Comparison of ENCODE assay signal across 2 cellular contexts in the genomic region with DNA sequence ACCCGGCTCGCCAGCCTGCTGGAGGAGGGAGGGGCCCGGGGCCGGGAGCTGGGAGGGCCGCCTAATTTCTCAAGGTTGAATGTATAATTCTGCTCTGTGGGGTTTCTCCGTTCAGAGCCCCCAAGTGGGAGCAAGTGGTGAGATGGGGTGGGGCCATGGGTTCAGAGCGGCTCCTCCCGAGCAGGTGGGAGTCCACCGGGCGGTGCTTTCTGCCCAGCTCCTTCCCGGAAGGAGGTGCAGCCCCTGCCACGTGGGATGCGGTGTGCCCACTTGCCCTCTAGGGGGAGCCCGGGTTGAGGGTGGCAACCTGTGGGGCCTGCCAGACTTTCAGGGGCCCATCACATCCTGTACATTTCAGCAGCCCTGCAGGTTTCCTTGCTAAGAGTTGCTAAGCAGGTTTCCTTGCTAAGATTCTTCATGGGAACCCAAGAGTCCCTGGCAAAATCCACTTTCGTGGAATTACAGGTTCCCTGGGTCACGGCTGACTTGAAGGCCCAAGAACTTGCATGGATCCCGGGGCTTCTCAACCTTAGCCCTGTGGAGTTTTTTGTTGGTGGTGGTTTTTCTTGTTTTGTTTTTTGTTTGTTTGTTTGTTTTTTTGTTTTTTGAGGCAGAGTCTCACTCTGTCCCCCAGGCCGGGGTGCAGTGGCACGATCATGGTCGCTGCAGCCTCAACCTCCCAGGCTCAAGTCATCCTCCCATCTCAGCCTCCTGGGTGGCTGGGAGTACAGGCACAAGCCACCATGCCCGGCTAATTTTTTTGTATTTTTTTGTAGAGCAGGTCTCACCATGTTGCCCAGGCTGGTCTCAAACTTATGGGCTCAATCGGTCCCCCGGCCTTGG.
TF ChIP-seq lines count a peak whose summit lies in the region.

No MANE protein-coding gene starts in this region.

TF ChIP-seq in K562, 482 proteins besides CTCF, POLR2A, EP300 and RAD21 (continued from another document and continues in another):
- no peak for TF ChIP-seq TAF1 (IDR thresholded peaks at IDR 0.05; ENCODE audit: control insufficient read depth, extremely low read depth, insufficient read depth, low read length, severe bottlenecking)
- no peak for TF ChIP-seq EZH2 (IDR thresholded peaks at IDR 0.05; ENCODE audit: borderline replicate concordance, low read depth, low read length)
- TF ChIP-seq KAT8 (IDR thresholded peaks at IDR 0.05; ENCODE audit: low read depth) = no peak
- no peak for TF ChIP-seq PHB (CRISPR knock-in tag; IDR thresholded peaks at IDR 0.05)
- TF ChIP-seq FUS (optimal IDR thresholded peaks at IDR 0.05; ENCODE audit: low read depth, low read length) = no peak
- TF ChIP-seq, protein P1, sequence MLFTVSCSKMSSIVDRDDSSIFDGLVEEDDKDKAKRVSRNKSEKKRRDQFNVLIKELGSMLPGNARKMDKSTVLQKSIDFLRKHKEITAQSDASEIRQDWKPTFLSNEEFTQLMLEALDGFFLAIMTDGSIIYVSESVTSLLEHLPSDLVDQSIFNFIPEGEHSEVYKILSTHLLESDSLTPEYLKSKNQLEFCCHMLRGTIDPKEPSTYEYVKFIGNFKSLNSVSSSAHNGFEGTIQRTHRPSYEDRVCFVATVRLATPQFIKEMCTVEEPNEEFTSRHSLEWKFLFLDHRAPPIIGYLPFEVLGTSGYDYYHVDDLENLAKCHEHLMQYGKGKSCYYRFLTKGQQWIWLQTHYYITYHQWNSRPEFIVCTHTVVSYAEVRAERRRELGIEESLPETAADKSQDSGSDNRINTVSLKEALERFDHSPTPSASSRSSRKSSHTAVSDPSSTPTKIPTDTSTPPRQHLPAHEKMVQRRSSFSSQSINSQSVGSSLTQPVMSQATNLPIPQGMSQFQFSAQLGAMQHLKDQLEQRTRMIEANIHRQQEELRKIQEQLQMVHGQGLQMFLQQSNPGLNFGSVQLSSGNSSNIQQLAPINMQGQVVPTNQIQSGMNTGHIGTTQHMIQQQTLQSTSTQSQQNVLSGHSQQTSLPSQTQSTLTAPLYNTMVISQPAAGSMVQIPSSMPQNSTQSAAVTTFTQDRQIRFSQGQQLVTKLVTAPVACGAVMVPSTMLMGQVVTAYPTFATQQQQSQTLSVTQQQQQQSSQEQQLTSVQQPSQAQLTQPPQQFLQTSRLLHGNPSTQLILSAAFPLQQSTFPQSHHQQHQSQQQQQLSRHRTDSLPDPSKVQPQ (CRISPR knock-in tag; IDR thresholded peaks at IDR 0.05; ENCODE audit: borderline replicate concordance) = no peak
- TF ChIP-seq TARDBP (IDR thresholded peaks at IDR 0.05) = no peak
- TF ChIP-seq BCL6 (CRISPR knock-in tag; IDR thresholded peaks at IDR 0.05) = no peak
- no peak for TF ChIP-seq TAF7 (tag; IDR thresholded peaks at IDR 0.05)
- TF ChIP-seq ZEB2 (IDR thresholded peaks at IDR 0.05) = 0 out of 2 replicates have a peak, but pooled peaks have one; percentile 12
- TF ChIP-seq FOXP1 (CRISPR knock-in tag; IDR thresholded peaks at IDR 0.05) = no peak
- TF ChIP-seq, protein P2, sequence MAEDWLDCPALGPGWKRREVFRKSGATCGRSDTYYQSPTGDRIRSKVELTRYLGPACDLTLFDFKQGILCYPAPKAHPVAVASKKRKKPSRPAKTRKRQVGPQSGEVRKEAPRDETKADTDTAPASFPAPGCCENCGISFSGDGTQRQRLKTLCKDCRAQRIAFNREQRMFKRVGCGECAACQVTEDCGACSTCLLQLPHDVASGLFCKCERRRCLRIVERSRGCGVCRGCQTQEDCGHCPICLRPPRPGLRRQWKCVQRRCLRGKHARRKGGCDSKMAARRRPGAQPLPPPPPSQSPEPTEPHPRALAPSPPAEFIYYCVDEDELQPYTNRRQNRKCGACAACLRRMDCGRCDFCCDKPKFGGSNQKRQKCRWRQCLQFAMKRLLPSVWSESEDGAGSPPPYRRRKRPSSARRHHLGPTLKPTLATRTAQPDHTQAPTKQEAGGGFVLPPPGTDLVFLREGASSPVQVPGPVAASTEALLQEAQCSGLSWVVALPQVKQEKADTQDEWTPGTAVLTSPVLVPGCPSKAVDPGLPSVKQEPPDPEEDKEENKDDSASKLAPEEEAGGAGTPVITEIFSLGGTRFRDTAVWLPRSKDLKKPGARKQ (CRISPR knock-in tag; IDR thresholded peaks at IDR 0.05) = no peak
- TF ChIP-seq, protein P3, sequence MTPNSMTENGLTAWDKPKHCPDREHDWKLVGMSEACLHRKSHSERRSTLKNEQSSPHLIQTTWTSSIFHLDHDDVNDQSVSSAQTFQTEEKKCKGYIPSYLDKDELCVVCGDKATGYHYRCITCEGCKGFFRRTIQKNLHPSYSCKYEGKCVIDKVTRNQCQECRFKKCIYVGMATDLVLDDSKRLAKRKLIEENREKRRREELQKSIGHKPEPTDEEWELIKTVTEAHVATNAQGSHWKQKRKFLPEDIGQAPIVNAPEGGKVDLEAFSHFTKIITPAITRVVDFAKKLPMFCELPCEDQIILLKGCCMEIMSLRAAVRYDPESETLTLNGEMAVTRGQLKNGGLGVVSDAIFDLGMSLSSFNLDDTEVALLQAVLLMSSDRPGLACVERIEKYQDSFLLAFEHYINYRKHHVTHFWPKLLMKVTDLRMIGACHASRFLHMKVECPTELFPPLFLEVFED (CRISPR knock-in tag; conservative IDR thresholded peaks at IDR 0.05) = no peak
- TF ChIP-seq SMARCC2 (IDR thresholded peaks at IDR 0.05; ENCODE audit: low read depth) = no peak
- TF ChIP-seq, protein P4, sequence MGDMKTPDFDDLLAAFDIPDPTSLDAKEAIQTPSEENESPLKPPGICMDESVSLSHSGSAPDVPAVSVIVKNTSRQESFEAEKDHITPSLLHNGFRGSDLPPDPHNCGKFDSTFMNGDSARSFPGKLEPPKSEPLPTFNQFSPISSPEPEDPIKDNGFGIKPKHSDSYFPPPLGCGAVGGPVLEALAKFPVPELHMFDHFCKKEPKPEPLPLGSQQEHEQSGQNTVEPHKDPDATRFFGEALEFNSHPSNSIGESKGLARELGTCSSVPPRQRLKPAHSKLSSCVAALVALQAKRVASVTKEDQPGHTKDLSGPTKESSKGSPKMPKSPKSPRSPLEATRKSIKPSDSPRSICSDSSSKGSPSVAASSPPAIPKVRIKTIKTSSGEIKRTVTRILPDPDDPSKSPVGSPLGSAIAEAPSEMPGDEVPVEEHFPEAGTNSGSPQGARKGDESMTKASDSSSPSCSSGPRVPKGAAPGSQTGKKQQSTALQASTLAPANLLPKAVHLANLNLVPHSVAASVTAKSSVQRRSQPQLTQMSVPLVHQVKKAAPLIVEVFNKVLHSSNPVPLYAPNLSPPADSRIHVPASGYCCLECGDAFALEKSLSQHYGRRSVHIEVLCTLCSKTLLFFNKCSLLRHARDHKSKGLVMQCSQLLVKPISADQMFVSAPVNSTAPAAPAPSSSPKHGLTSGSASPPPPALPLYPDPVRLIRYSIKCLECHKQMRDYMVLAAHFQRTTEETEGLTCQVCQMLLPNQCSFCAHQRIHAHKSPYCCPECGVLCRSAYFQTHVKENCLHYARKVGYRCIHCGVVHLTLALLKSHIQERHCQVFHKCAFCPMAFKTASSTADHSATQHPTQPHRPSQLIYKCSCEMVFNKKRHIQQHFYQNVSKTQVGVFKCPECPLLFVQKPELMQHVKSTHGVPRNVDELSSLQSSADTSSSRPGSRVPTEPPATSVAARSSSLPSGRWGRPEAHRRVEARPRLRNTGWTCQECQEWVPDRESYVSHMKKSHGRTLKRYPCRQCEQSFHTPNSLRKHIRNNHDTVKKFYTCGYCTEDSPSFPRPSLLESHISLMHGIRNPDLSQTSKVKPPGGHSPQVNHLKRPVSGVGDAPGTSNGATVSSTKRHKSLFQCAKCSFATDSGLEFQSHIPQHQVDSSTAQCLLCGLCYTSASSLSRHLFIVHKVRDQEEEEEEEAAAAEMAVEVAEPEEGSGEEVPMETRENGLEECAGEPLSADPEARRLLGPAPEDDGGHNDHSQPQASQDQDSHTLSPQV (IDR thresholded peaks at IDR 0.05) = peak; percentile 82
- TF ChIP-seq ZNF212 (CRISPR knock-in tag; IDR thresholded peaks at IDR 0.05) = no peak
- TF ChIP-seq ETV6 (IDR thresholded peaks at IDR 0.05; ENCODE audit: borderline replicate concordance in 1 of 2, low read depth in 2 of 2, low read length in 1 of 2) = 0 out of 4 replicates have a peak, but pooled peaks of 1 of the 2 experiments have one; percentile 11
- TF ChIP-seq ETV6 (CRISPR knock-in tag; IDR thresholded peaks at IDR 0.05; ENCODE audit: borderline replicate concordance) = no peak

TF ChIP-seq in HepG2, 621 proteins besides CTCF, POLR2A, EP300 and RAD21 (continued from another document and continues in another):
- TF ChIP-seq, protein P5, sequence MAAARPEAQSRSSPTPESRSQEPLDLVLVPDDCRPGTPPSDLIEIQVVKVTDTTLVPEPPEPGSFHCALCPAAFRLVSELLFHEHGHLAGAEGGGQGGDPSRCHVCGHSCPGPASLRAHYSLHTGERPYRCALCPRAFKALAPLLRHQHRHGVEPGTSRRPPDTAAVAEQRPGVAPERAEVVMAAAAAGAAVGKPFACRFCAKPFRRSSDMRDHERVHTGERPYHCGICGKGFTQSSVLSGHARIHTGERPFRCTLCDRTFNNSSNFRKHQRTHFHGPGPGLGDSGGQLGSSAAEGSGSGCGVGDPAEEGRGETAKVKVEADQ (CRISPR knock-in tag; IDR thresholded peaks at IDR 0.05; ENCODE audit: borderline replicate concordance) = 0 out of 2 replicates have a peak, but pooled peaks have one; percentile 54
- no peak for TF ChIP-seq CREB1 (IDR thresholded peaks at IDR 0.05)
- TF ChIP-seq CREB1 (CRISPR knock-in tag; IDR thresholded peaks at IDR 0.05) = 0 out of 2 replicates have a peak, but pooled peaks have one; percentile 26
- no peak for TF ChIP-seq ZNF878 (CRISPR knock-in tag; IDR thresholded peaks at IDR 0.05)
- TF ChIP-seq, protein P6, sequence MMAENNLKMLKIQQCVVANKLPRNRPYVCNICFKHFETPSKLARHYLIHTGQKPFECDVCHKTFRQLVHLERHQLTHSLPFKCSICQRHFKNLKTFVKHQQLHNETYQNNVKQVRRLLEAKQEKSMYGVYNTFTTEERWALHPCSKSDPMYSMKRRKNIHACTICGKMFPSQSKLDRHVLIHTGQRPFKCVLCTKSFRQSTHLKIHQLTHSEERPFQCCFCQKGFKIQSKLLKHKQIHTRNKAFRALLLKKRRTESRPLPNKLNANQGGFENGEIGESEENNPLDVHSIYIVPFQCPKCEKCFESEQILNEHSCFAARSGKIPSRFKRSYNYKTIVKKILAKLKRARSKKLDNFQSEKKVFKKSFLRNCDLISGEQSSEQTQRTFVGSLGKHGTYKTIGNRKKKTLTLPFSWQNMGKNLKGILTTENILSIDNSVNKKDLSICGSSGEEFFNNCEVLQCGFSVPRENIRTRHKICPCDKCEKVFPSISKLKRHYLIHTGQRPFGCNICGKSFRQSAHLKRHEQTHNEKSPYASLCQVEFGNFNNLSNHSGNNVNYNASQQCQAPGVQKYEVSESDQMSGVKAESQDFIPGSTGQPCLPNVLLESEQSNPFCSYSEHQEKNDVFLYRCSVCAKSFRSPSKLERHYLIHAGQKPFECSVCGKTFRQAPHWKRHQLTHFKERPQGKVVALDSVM (CRISPR knock-in tag; IDR thresholded peaks at IDR 0.05) = no peak; the same call in 1 of the 2 replicates
- peak; percentile 16 for TF ChIP-seq YY1 (IDR thresholded peaks at IDR 0.05; ENCODE audit: insufficient read depth, insufficient replicate concordance, low read depth, low read length)
- TF ChIP-seq, protein P7, sequence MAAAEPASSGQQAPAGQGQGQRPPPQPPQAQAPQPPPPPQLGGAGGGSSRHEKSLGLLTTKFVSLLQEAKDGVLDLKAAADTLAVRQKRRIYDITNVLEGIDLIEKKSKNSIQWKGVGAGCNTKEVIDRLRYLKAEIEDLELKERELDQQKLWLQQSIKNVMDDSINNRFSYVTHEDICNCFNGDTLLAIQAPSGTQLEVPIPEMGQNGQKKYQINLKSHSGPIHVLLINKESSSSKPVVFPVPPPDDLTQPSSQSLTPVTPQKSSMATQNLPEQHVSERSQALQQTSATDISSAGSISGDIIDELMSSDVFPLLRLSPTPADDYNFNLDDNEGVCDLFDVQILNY (CRISPR knock-in tag; conservative IDR thresholded peaks at IDR 0.05) = no peak
- TF ChIP-seq RFX5 (IDR thresholded peaks at IDR 0.05; ENCODE audit: low read depth, low read length) = 0 out of 2 replicates have a peak, but pooled peaks have one; percentile 20
- peak; percentile 14; the same call in 1 of the 2 replicates for TF ChIP-seq HDAC2 (CRISPR knock-in tag; IDR thresholded peaks at IDR 0.05)
- TF ChIP-seq RFX1 (IDR thresholded peaks at IDR 0.05) = no peak
- TF ChIP-seq, protein P8, sequence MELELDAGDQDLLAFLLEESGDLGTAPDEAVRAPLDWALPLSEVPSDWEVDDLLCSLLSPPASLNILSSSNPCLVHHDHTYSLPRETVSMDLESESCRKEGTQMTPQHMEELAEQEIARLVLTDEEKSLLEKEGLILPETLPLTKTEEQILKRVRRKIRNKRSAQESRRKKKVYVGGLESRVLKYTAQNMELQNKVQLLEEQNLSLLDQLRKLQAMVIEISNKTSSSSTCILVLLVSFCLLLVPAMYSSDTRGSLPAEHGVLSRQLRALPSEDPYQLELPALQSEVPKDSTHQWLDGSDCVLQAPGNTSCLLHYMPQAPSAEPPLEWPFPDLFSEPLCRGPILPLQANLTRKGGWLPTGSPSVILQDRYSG (CRISPR knock-in tag; IDR thresholded peaks at IDR 0.05) = no peak
- no peak for TF ChIP-seq ZSCAN12 (CRISPR knock-in tag; IDR thresholded peaks at IDR 0.05)
- no peak for TF ChIP-seq ZNF788 (CRISPR knock-in tag; IDR thresholded peaks at IDR 0.05; ENCODE audit: borderline replicate concordance)
- no peak for TF ChIP-seq HCFC1 (IDR thresholded peaks at IDR 0.05; ENCODE audit: low read depth, low read length)
- no peak for TF ChIP-seq SP140L (CRISPR knock-in tag; IDR thresholded peaks at IDR 0.05; ENCODE audit: borderline replicate concordance)
- TF ChIP-seq ZNF577 (CRISPR knock-in tag; IDR thresholded peaks at IDR 0.05; ENCODE audit: borderline replicate concordance, low read depth) = no peak
- TF ChIP-seq ZNF883 (CRISPR knock-in tag; IDR thresholded peaks at IDR 0.05; ENCODE audit: not compliant biosample characterization) = peak; percentile 39
- no peak for TF ChIP-seq ZNF713 (CRISPR knock-in tag; IDR thresholded peaks at IDR 0.05)
- TF ChIP-seq, protein P9, sequence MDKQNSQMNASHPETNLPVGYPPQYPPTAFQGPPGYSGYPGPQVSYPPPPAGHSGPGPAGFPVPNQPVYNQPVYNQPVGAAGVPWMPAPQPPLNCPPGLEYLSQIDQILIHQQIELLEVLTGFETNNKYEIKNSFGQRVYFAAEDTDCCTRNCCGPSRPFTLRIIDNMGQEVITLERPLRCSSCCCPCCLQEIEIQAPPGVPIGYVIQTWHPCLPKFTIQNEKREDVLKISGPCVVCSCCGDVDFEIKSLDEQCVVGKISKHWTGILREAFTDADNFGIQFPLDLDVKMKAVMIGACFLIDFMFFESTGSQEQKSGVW (CRISPR knock-in tag; IDR thresholded peaks at IDR 0.05; ENCODE audit: borderline replicate concordance) = no peak
- no peak for TF ChIP-seq MTF2 (CRISPR knock-in tag; IDR thresholded peaks at IDR 0.05; ENCODE audit: borderline replicate concordance)
- TF ChIP-seq MTF1 (CRISPR knock-in tag; IDR thresholded peaks at IDR 0.05) = no peak
- peak; percentile 97 for TF ChIP-seq MYC (CRISPR knock-in tag; IDR thresholded peaks at IDR 0.05; ENCODE audit: borderline replicate concordance)
- no peak for TF ChIP-seq CBX2 (IDR thresholded peaks at IDR 0.05; ENCODE audit: low read depth, low read length)
- TF ChIP-seq CBX2 (CRISPR knock-in tag; IDR thresholded peaks at IDR 0.05; ENCODE audit: low read depth) = no peak
- peak; percentile 51 for TF ChIP-seq ZFX (CRISPR knock-in tag; IDR thresholded peaks at IDR 0.05; ENCODE audit: low read depth)
- TF ChIP-seq, protein P10, sequence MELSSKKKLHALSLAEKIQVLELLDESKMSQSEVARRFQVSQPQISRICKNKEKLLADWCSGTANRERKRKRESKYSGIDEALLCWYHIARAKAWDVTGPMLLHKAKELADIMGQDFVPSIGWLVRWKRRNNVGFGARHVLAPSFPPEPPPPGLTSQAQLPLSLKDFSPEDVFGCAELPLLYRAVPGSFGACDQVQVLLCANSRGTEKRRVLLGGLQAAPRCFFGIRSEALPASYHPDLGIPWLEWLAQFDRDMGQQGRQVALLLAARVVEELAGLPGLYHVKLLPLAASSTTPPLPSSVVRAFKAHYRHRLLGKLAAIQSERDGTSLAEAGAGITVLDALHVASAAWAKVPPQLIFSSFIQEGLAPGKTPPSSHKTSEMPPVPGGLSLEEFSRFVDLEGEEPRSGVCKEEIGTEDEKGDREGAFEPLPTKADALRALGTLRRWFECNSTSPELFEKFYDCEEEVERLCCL (CRISPR knock-in tag; IDR thresholded peaks at IDR 0.05; ENCODE audit: borderline replicate concordance) = no peak
- TF ChIP-seq NFRKB (IDR thresholded peaks at IDR 0.05) = no peak
- no peak for TF ChIP-seq AHR (CRISPR knock-in tag; IDR thresholded peaks at IDR 0.05)
